In genomic region chr19:15418588-15419412, GRCh38 we compare ENCODE assay signal across 8 cellular contexts. TPM values are rescaled to one million over a fixed set of nuclear protein-coding genes. Genes with fewer than 3 reads are reported as not detected.
DNase-seq lines count a peak whose midpoint lies in the region; ATAC-seq and TF ChIP-seq lines count a peak whose summit lies in the region.

A gene with protein sequence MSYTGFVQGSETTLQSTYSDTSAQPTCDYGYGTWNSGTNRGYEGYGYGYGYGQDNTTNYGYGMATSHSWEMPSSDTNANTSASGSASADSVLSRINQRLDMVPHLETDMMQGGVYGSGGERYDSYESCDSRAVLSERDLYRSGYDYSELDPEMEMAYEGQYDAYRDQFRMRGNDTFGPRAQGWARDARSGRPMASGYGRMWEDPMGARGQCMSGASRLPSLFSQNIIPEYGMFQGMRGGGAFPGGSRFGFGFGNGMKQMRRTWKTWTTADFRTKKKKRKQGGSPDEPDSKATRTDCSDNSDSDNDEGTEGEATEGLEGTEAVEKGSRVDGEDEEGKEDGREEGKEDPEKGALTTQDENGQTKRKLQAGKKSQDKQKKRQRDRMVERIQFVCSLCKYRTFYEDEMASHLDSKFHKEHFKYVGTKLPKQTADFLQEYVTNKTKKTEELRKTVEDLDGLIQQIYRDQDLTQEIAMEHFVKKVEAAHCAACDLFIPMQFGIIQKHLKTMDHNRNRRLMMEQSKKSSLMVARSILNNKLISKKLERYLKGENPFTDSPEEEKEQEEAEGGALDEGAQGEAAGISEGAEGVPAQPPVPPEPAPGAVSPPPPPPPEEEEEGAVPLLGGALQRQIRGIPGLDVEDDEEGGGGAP (minus strand): TSS chr19:15418988. CDS start chr19:15418923, 65 bp downstream.

- peak within 1 kb of the TSS; percentile 94 for H3K4me3 Mint-ChIP-seq in central memory CD8-positive, alpha-beta T cell

- peaks cover 17% of the 10 kb centered on the region for H3K36me3 Mint-ChIP-seq in central memory CD8-positive, alpha-beta T cell (ENCODE audit: insufficient read depth)

- 0 to 1% (median 1%) methylated on average over 37 to 61 of the region's 61 CpGs for WGBS in spleen, 5 donors

- H3K27ac ChIP-seq in spleen = peak within 1 kb of the TSS; percentile 48 to 94 (median 90)

- peak; percentile 99 for DNase-seq in AG20443 (ENCODE audit: low spot score)
- DNase-seq in NCI-H446 (lab: John Stamatoyannopoulos, UW) = peak; percentile 99 to 100
- peak; percentile 95 for DNase-seq in activated CD4-positive, CD25-positive, alpha-beta regulatory T cell treated with anti-CD3 and anti-CD28 coated beads, Interleukin-2, amount 50 U/mL, for 16 hours (ENCODE audit: low read depth, low spot score)
- DNase-seq in central memory CD8-positive, alpha-beta T cell (ENCODE audit: low spot score in 2 of 2) = peak; percentile 96 to 100
- DNase-seq in inferior parietal cortex (ENCODE audit: extremely low spot score) = peak; percentile 99
- peak; percentile 98 for DNase-seq in spleen

- H3K36me3 ChIP-seq in spleen = peaks cover 0 to 60% (median 28%) of the 10 kb centered on the region in 6 donors

- H3K27me3 ChIP-seq in spleen (replicated peaks in 1 of 7) = no peaks in the 10 kb centered on the region

- peaks cover 48% of the 10 kb centered on the region for H3K4me1 Mint-ChIP-seq in central memory CD8-positive, alpha-beta T cell

- peak in 2 of 3 donors; percentile 21 to 83 for TF ChIP-seq POLR2A in spleen (IDR thresholded peaks at IDR 0.05)

- TF ChIP-seq CTCF in spleen (IDR thresholded peaks at IDR 0.05 in 8 of 11, conservative IDR thresholded peaks at IDR 0.05 in 3 of 11) = peak; percentile 79 to 97 (median 94)

- peak within 1 kb of the TSS; percentile 84 to 100 (median 99) for H3K4me3 ChIP-seq in spleen

- ATAC-seq in GM19025 (IDR thresholded peaks at IDR 0.05; ENCODE audit: low read depth, unreplicated experiment) = peak; percentile 95
- peak; percentile 91 for ATAC-seq in HG03342 (IDR thresholded peaks at IDR 0.05; ENCODE audit: unreplicated experiment)
- ATAC-seq in central memory CD8-positive, alpha-beta T cell (replicated peaks; ENCODE audit: extremely low read depth, poor library complexity, severe bottlenecking) = peak; percentile 95

- H3K9me3 Mint-ChIP-seq in central memory CD8-positive, alpha-beta T cell = no peaks in the 10 kb centered on the region

- no peaks in the 10 kb centered on the region for H3K27me3 Mint-ChIP-seq in central memory CD8-positive, alpha-beta T cell

- H3K27ac Mint-ChIP-seq in central memory CD8-positive, alpha-beta T cell (ENCODE audit: low read depth) = peak within 1 kb of the TSS; percentile 92

- intact Hi-C loops in spleen (cut with DNase I; ENCODE audit: low total_unique reads) = loop anchor here (5.0 kb wide), 1 partner anchor 36 kb away; no protein-coding TSS in a partner anchor

- H3K4me1 ChIP-seq in spleen = peaks cover 14 to 58% (median 45%) of the 10 kb centered on the region in 6 donors

- H3K9me3 ChIP-seq in spleen = peaks cover 0 to 8% (median 7%) of the 10 kb centered on the region in 8 donors

RNA-seq across cellular contexts. Expression of the gene that starts here (rescaled TPM):
- total RNA-seq in spleen = 100 to 1,000 TPM; 121 to 236 (median 140) TPM
- 100 to 1,000 TPM in 1 of 3 donors, 10 to 100 TPM in 2; 41.2 to 131 (median 87.8) TPM for polyA plus RNA-seq in spleen

Comparison
In these comparisons a context has a peak if more than half of its experiments do, and no peak if none do; other contexts are left out.
1. Peak in every context shown above with its lines: DNase-seq, ATAC-seq, H3K4me3 ChIP-seq and H3K27ac ChIP-seq.